ENCODE assay signal across 10 cellular contexts in the genomic region with DNA sequence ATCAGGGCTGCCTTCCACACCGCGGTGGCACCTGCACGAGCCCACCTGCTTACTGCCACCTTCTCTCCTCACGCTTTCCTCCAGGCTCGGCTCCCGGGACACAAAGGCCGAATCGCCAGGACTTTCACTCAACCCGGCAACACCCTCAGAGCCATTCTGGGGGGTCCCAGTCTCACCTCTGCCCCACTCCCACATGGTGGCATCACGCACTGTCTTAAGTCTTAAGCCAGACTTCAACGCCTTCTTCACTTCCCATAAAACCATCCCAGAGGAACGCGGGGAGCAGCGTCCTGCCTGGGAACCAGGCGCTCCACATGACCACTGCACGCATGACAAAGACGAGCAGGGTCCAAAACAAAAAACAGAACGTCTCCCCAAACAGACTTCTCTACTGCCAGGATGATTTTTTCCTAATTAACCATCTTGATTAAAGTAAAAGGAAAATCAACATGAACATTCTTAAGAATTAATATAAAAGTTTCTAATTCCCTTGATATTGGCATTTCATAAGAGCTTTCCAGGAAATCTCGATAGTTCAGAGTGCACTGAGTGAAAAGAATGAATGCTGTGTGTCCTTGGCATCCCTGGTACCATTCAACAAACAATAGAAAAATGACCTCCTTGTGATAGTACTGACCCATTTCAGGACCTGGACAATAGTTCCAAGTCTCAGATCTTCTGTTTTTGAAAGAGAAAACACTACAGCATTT. TPM values are rescaled to one million over a fixed set of nuclear protein-coding genes. Genes with fewer than 3 reads are reported as not detected.
DNase-seq lines count a peak whose midpoint lies in the region; ATAC-seq and TF ChIP-seq lines count a peak whose summit lies in the region.
"Had no signal": no experiment of that assay in that cellular context is flagged by ENCODE, and none has a peak within 500 bp of the region (broad histone marks: within the 10 kb centered on the region; RNA-seq: fewer than 3 reads in every experiment).

No MANE protein-coding gene starts in this region.

- CTCF ChIA-PET in activated CD4-positive, alpha-beta T cell treated with anti-CD3 and anti-CD28 coated beads, Interleukin-2, amount 10 ng/mL, durations not matched to agents 7 days and 5 days (lab: Charles Lee) = interaction anchor here (1.0 to 1.2 kb wide), 2 partner anchors 10 to 25 kb away, joined by 3 to 4 read pairs; no protein-coding TSS in a partner anchor
- CTCF ChIA-PET in naive thymus-derived CD4-positive, alpha-beta T cell (lab: Charles Lee) = no interaction called here

- H3K9me3 Mint-ChIP-seq in activated CD4-positive, alpha-beta T cell treated with anti-CD3 and anti-CD28 coated beads, Interleukin-2, amount 10 ng/mL, durations not matched to agents 7 days and 5 days = no peaks in the 10 kb centered on the region
- H3K9me3 Mint-ChIP-seq in activated naive CD4-positive, alpha-beta T cell treated with anti-CD3 and anti-CD28 coated beads, Interleukin-2, amount 50 U/mL, for 72 hours = no peaks in the 10 kb centered on the region
- peaks cover 0 to 4% (median 0%) of the 10 kb centered on the region in 11 donors for H3K9me3 Mint-ChIP-seq in naive thymus-derived CD4-positive, alpha-beta T cell

- H3K36me3 Mint-ChIP-seq in activated CD4-positive, alpha-beta T cell treated with anti-CD3 and anti-CD28 coated beads, Interleukin-2, amount 10 ng/mL, durations not matched to agents 7 days and 5 days (ENCODE audit: low read depth) = peaks cover 15% of the 10 kb centered on the region
- H3K36me3 Mint-ChIP-seq in activated naive CD4-positive, alpha-beta T cell treated with anti-CD3 and anti-CD28 coated beads, Interleukin-2, amount 50 U/mL, for 72 hours = peaks cover 20 to 21% of the 10 kb centered on the region in 2 donors
- peaks cover 0 to 7% (median 0%) of the 10 kb centered on the region in 5 donors for H3K36me3 Mint-ChIP-seq in naive thymus-derived CD4-positive, alpha-beta T cell

- TF ChIP-seq CTCF in heart right ventricle (IDR thresholded peaks at IDR 0.05) = no peak

- intact Hi-C loops in naive thymus-derived CD4-positive, alpha-beta T cell (cut with micrococcal nuclease) = no loop called here
- intact Hi-C loops in heart right ventricle (cut with DNase I) = no loop called here

- no peak for DNase-seq in activated CD4-positive, alpha-beta T cell treated with anti-CD3 and anti-CD28 coated beads, Interleukin-2, amount 10 ng/mL, durations not matched to agents 7 days and 5 days
- DNase-seq in activated CD4-positive, alpha-beta T cell treated with anti-CD3 and anti-CD28 coated beads for 48 hours = no peak
- DNase-seq in activated naive CD4-positive, alpha-beta T cell treated with anti-CD3 and anti-CD28 coated beads, Interleukin-2, amount 50 U/mL, for 72 hours (ENCODE audit: low spot score in 2 of 2) = peak in 1 of 2 donors; percentile 40
- DNase-seq in naive thymus-derived CD4-positive, alpha-beta T cell = no peak
- DNase-seq in superior temporal gyrus (ENCODE audit: extremely low spot score) (peak; percentile 55), heart right ventricle (no peak)
- DNase-seq: EL, NCI-H2171 treated with DMSO at 0.1 percent for 48 hours had no signal

- no peaks in the 10 kb centered on the region for H3K9me3 ChIP-seq in naive thymus-derived CD4-positive, alpha-beta T cell (ENCODE audit: control insufficient read depth in 2 of 3, low read length in 3 of 3)
- no peaks in the 10 kb centered on the region for H3K9me3 ChIP-seq in heart right ventricle

- peak overlapping the region; percentile 96 for H3K4me3 Mint-ChIP-seq in activated CD4-positive, alpha-beta T cell treated with anti-CD3 and anti-CD28 coated beads, Interleukin-2, amount 10 ng/mL, durations not matched to agents 7 days and 5 days
- H3K4me3 Mint-ChIP-seq in naive thymus-derived CD4-positive, alpha-beta T cell = peak overlapping the region; percentile 58 to 99 (median 88)

- H3K27ac ChIP-seq in naive thymus-derived CD4-positive, alpha-beta T cell (ENCODE audit: low read depth, low read length) = no peak overlapping the region
- no peak overlapping the region for H3K27ac ChIP-seq in heart right ventricle

- no peak overlapping the region for H3K4me3 ChIP-seq in naive thymus-derived CD4-positive, alpha-beta T cell (ENCODE audit: low read length)
- no peak overlapping the region for H3K4me3 ChIP-seq in heart right ventricle

- peak overlapping the region; percentile 74 for H3K27ac Mint-ChIP-seq in activated CD4-positive, alpha-beta T cell treated with anti-CD3 and anti-CD28 coated beads, Interleukin-2, amount 10 ng/mL, durations not matched to agents 7 days and 5 days
- H3K27ac Mint-ChIP-seq in activated naive CD4-positive, alpha-beta T cell treated with anti-CD3 and anti-CD28 coated beads, Interleukin-2, amount 50 U/mL, for 72 hours = peak overlapping the region; percentile 0 to 88
- peak overlapping the region; percentile 34 to 99 (median 83) for H3K27ac Mint-ChIP-seq in naive thymus-derived CD4-positive, alpha-beta T cell

- peaks cover 0 to 16% (median 0%) of the 10 kb centered on the region in 3 experiments for H3K36me3 ChIP-seq in naive thymus-derived CD4-positive, alpha-beta T cell (ENCODE audit: control insufficient read depth in 2 of 3, insufficient read depth in 3 of 3, low read length in 3 of 3)
- peaks cover 0 to 25% (median 0%) of the 10 kb centered on the region in 9 donors for H3K36me3 ChIP-seq in heart right ventricle

- peaks cover under 1% of the 10 kb centered on the region for H3K27me3 Mint-ChIP-seq in activated CD4-positive, alpha-beta T cell treated with anti-CD3 and anti-CD28 coated beads, Interleukin-2, amount 10 ng/mL, durations not matched to agents 7 days and 5 days
- peaks cover 0 to 5% (median 0%) of the 10 kb centered on the region in 5 donors for H3K27me3 Mint-ChIP-seq in naive thymus-derived CD4-positive, alpha-beta T cell

- POLR2A ChIA-PET in activated CD4-positive, alpha-beta T cell treated with anti-CD3 and anti-CD28 coated beads, Interleukin-2, amount 10 ng/mL, durations not matched to agents 7 days and 5 days (lab: Charles Lee) = no interaction called here
- POLR2A ChIA-PET in naive thymus-derived CD4-positive, alpha-beta T cell (lab: Charles Lee) = interaction anchor here (0.6 kb wide), 1 partner anchor 1810 kb away, joined by 4 read pairs; no protein-coding TSS in a partner anchor

- H3K4me1 Mint-ChIP-seq in activated CD4-positive, alpha-beta T cell treated with anti-CD3 and anti-CD28 coated beads, Interleukin-2, amount 10 ng/mL, durations not matched to agents 7 days and 5 days = peaks cover 57% of the 10 kb centered on the region
- peaks cover 31 to 66% (median 63%) of the 10 kb centered on the region in 7 donors for H3K4me1 Mint-ChIP-seq in naive thymus-derived CD4-positive, alpha-beta T cell

- WGBS in heart right ventricle, 2 donors = 85 to 86% methylated on average over 19 of the region's 19 CpGs

- no peak for ATAC-seq in activated naive CD4-positive, alpha-beta T cell treated with anti-CD3 and anti-CD28 coated beads, Interleukin-2, amount 50 U/mL, for 72 hours
- ATAC-seq in naive thymus-derived CD4-positive, alpha-beta T cell = no peak
- ATAC-seq in GM21576 (IDR thresholded peaks at IDR 0.05; ENCODE audit: unreplicated experiment) (no peak), heart right ventricle (no peak), HG02642 (IDR thresholded peaks at IDR 0.05; ENCODE audit: poor library complexity, unreplicated experiment) (no peak)

- no peaks in the 10 kb centered on the region for H3K27me3 ChIP-seq in naive thymus-derived CD4-positive, alpha-beta T cell (ENCODE audit: control insufficient read depth in 2 of 2, insufficient read depth in 2 of 2, low read length in 2 of 2)
- H3K27me3 ChIP-seq in heart right ventricle = no peaks in the 10 kb centered on the region

- peaks cover 26 to 45% of the 10 kb centered on the region in 2 donors for H3K4me1 ChIP-seq in naive thymus-derived CD4-positive, alpha-beta T cell (ENCODE audit: control insufficient read depth in 2 of 2, insufficient read depth in 2 of 2, low read length in 2 of 2)
- H3K4me1 ChIP-seq in heart right ventricle = peaks cover 8 to 49% (median 42%) of the 10 kb centered on the region in 9 donors

RNA-seq across cellular contexts. Expression of gene CANT1, which starts 2.6 kb away (rescaled TPM):
- 10 to 100 TPM; 68.1 to 71.5 TPM for total RNA-seq in activated CD4-positive, alpha-beta T cell treated with anti-CD3 and anti-CD28 coated beads, Interleukin-2, amount 10 ng/mL, durations not matched to agents 7 days and 5 days
- 10 to 100 TPM; 54.7 to 57.0 TPM for total RNA-seq in activated naive CD4-positive, alpha-beta T cell treated with anti-CD3 and anti-CD28 coated beads, Interleukin-2, amount 50 U/mL, for 72 hours
- 10 to 100 TPM; 40.1 to 82.2 (median 43.0) TPM for total RNA-seq in naive thymus-derived CD4-positive, alpha-beta T cell
- 10 to 100 TPM; 11.2 to 11.4 TPM for polyA plus RNA-seq in naive thymus-derived CD4-positive, alpha-beta T cell
- total RNA-seq in heart right ventricle = 10 to 100 TPM; 19.9 to 33.4 (median 24.4) TPM
- polyA plus RNA-seq in heart right ventricle = 10 to 100 TPM in 1 of 2 donors, 1 to 10 TPM in 1; 4.1 to 16.7 TPM

RNA-seq across cellular contexts. Expression of gene C1QTNF1, which starts 17.0 kb away (rescaled TPM):
- not detected for total RNA-seq in activated CD4-positive, alpha-beta T cell treated with anti-CD3 and anti-CD28 coated beads, Interleukin-2, amount 10 ng/mL, durations not matched to agents 7 days and 5 days
- total RNA-seq in activated naive CD4-positive, alpha-beta T cell treated with anti-CD3 and anti-CD28 coated beads, Interleukin-2, amount 50 U/mL, for 72 hours = not detected
- under 1 TPM in 1 of 5 experiments, not detected in 4; 0.10 TPM for total RNA-seq in naive thymus-derived CD4-positive, alpha-beta T cell
- polyA plus RNA-seq in naive thymus-derived CD4-positive, alpha-beta T cell = not detected
- 100 to 1,000 TPM in 3 of 10 donors, 10 to 100 TPM in 7; 29.3 to 685 (median 62.8) TPM for total RNA-seq in heart right ventricle
- 100 to 1,000 TPM; 108 to 224 TPM for polyA plus RNA-seq in heart right ventricle

RNA-seq across cellular contexts. Expression of gene LGALS3BP, which starts 27.2 kb away (rescaled TPM):
- total RNA-seq in activated CD4-positive, alpha-beta T cell treated with anti-CD3 and anti-CD28 coated beads, Interleukin-2, amount 10 ng/mL, durations not matched to agents 7 days and 5 days = 100 to 1,000 TPM; 269 to 284 TPM
- total RNA-seq in activated naive CD4-positive, alpha-beta T cell treated with anti-CD3 and anti-CD28 coated beads, Interleukin-2, amount 50 U/mL, for 72 hours = 10 to 100 TPM; 71.3 to 95.6 TPM
- 100 to 1,000 TPM in 1 of 5 experiments, 10 to 100 TPM in 4; 44.7 to 267 (median 53.9) TPM for total RNA-seq in naive thymus-derived CD4-positive, alpha-beta T cell
- polyA plus RNA-seq in naive thymus-derived CD4-positive, alpha-beta T cell = 100 to 1,000 TPM; 116 to 122 TPM
- total RNA-seq in heart right ventricle = 100 to 1,000 TPM; 362 to 852 (median 568) TPM
- 100 to 1,000 TPM; 196 to 268 TPM for polyA plus RNA-seq in heart right ventricle

Comparison
In these comparisons a context has a peak if more than half of its experiments do, and no peak if none do; other contexts are left out.
1. RNA of gene C1QTNF1, which starts 17.0 kb away (total RNA-seq): 29.3 to 685 TPM in heart right ventricle; 0.10 TPM in naive thymus-derived CD4-positive, alpha-beta T cell, not detected in activated naive CD4-positive, alpha-beta T cell treated with anti-CD3 and anti-CD28 coated beads, Interleukin-2, amount 50 U/mL, for 72 hours and not detected in activated CD4-positive, alpha-beta T cell treated with anti-CD3 and anti-CD28 coated beads, Interleukin-2, amount 10 ng/mL, durations not matched to agents 7 days and 5 days; every median in the first group is over 10 times any median in the second.
2. Peak in every context shown above with its lines, with median percentiles within 50 percentile points of each other: H3K27ac Mint-ChIP-seq.